11 cellular contexts compared by ENCODE assay signal in the genomic region with DNA sequence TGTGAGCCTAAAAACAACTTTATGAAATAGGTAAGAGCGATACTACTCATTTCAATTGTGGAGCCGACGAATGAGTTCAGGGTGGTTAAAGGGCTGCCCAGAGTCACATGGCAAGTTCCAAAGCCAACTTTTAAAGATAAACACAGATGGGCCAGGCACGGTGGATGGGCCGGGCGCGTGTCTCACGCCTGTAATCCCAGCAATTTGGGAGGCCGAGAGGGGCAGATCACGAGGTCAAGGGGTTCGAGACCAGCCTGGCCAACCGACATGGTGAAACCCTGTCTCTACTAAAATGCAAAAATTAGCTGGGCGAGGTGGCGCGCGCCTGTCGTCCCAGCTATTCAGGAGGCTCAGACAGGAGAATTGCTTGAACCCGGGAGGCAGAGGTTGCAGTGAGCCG. TPM values are rescaled to one million over a fixed set of nuclear protein-coding genes. Genes with fewer than 3 reads are reported as not detected.
DNase-seq lines count a peak whose midpoint lies in the region; ATAC-seq and TF ChIP-seq lines count a peak whose summit lies in the region.
"Had no signal": no experiment of that assay in that cellular context is flagged by ENCODE, and none has a peak within 500 bp of the region (broad histone marks: within the 10 kb centered on the region; RNA-seq: fewer than 3 reads in every experiment).

No MANE protein-coding gene starts in this region.

- H3K4me2 ChIP-seq in HCT116 (ENCODE audit: low read length), result peak overlapping the region; percentile 82

- no peaks in the 10 kb centered on the region for H3K9me2 ChIP-seq in HCT116 (ENCODE audit: insufficient read depth)

- no peak for TF ChIP-seq RAD21 in HCT116 (IDR thresholded peaks at IDR 0.05; ENCODE audit: low read depth)

- H3K4me1 ChIP-seq in ACC112 (ENCODE audit: control insufficient read depth, insufficient read depth, low read length, unreplicated experiment), result peaks cover 12% of the 10 kb centered on the region
- H3K4me1 ChIP-seq in HCT116 (ENCODE audit: control insufficient read depth in 1 of 2, insufficient read depth in 2 of 2, low read length in 2 of 2), result peaks cover 10 to 31% of the 10 kb centered on the region in 2 experiments

- H3K4me3 Mint-ChIP-seq in MCF 10A (ENCODE audit: unreplicated experiment), result peak overlapping the region; percentile 82
- peak overlapping the region; percentile 81 for H3K4me3 Mint-ChIP-seq in mesothelial cell of epicardium

- H3K36me3 Mint-ChIP-seq in MCF 10A (ENCODE audit: insufficient read depth, unreplicated experiment) (no peaks in the 10 kb centered on the region), mesothelial cell of epicardium (no peaks in the 10 kb centered on the region)

- H3K27ac ChIP-seq in ACC112 (ENCODE audit: low read depth, low read length), result no peak overlapping the region
- H3K27ac ChIP-seq in HCT116 (ENCODE audit: low read depth, low read length), result no peak overlapping the region

- ATAC-seq in HCT116, result no peak
- no peak for ATAC-seq in HG03108 (IDR thresholded peaks at IDR 0.05; ENCODE audit: unreplicated experiment)
- ATAC-seq in HG02885 (IDR thresholded peaks at IDR 0.05; ENCODE audit: poor library complexity, unreplicated experiment), result no peak
- no peak for ATAC-seq in HG03045 (IDR thresholded peaks at IDR 0.05; ENCODE audit: unreplicated experiment)

- H3K27me3 Mint-ChIP-seq in MCF 10A (ENCODE audit: insufficient read depth, unreplicated experiment) (no peaks in the 10 kb centered on the region), mesothelial cell of epicardium (ENCODE audit: low read depth) (no peaks in the 10 kb centered on the region)

- H3K9me3 ChIP-seq in HCT116 (ENCODE audit: control insufficient read depth in 1 of 2, insufficient read depth in 1 of 2, low read depth in 1 of 2, low read length in 2 of 2), result no peaks in the 10 kb centered on the region
- H3K9me3 ChIP-seq: MG63, SJSA1 had no signal

- TF ChIP-seq CTCF in HCT116 (IDR thresholded peaks at IDR 0.05 in 2 of 3, conservative IDR thresholded peaks at IDR 0.05 in 1 of 3; ENCODE audit: borderline replicate concordance in 1 of 3, insufficient read depth in 1 of 3, low read depth in 2 of 3, low read length in 2 of 3) (no peak), MCF 10A (IDR thresholded peaks at IDR 0.05; ENCODE audit: unreplicated experiment) (no peak), mesothelial cell of epicardium (IDR thresholded peaks at IDR 0.05; ENCODE audit: unreplicated experiment) (no peak)

- BruUV-seq in HCT116 (replicated peaks; lab: Mats Ljungman, UMichigan) (no TSS peak), MCF 10A (replicated peaks; lab: Mats Ljungman, UMichigan) (no TSS peak)

- H3K27ac Mint-ChIP-seq in MCF 10A (ENCODE audit: low read depth, unreplicated experiment) (peak overlapping the region; percentile 46), mesothelial cell of epicardium (peak overlapping the region; percentile 95)

- H3K4me1 Mint-ChIP-seq in MCF 10A (ENCODE audit: insufficient read depth, unreplicated experiment) (peaks cover 17% of the 10 kb centered on the region), mesothelial cell of epicardium (peaks cover 14% of the 10 kb centered on the region)

- H3K36me3 ChIP-seq in ACC112 (ENCODE audit: insufficient read depth, low read length) (no peaks in the 10 kb centered on the region), HCT116 (ENCODE audit: control insufficient read depth in 1 of 2, insufficient read depth in 2 of 2, low read length in 2 of 2) (no peaks in the 10 kb centered on the region)
- H3K36me3 ChIP-seq: MG63 had no signal

- H2AFZ ChIP-seq in ACC112 (ENCODE audit: low read length, unreplicated experiment), result no peak overlapping the region
- H2AFZ ChIP-seq in HCT116 (ENCODE audit: low read depth, low read length, poor library complexity, severe bottlenecking), result no peak overlapping the region

- POLR2A ChIA-PET in HCT116 (lab: Charles Lee) (no interaction called here), MCF 10A (lab: Yijun Ruan, JAX) (interaction anchor here (0.8 to 3.4 kb wide), 9 partner anchors 61 to 370 kb away, joined by 3 to 41 read pairs (median 4); partner anchors contain the start of gene PTPN13)

- H3K79me2 ChIP-seq in ACC112 (ENCODE audit: control insufficient read depth, insufficient read depth, low read length, unreplicated experiment) (no peaks in the 10 kb centered on the region), HCT116 (ENCODE audit: insufficient read depth, low read length) (no peaks in the 10 kb centered on the region)

- H3K9me3 Mint-ChIP-seq in MCF 10A (ENCODE audit: unreplicated experiment) (no peaks in the 10 kb centered on the region), mesothelial cell of epicardium (no peaks in the 10 kb centered on the region)

- CTCF ChIA-PET in HCT116 (lab: Charles Lee) (interaction anchor here (2.1 to 3.4 kb wide), 2 partner anchors 370 to 397 kb away, joined by 8 to 28 read pairs; no protein-coding TSS in a partner anchor), MCF 10A (lab: Yijun Ruan, JAX) (interaction anchor here (0.6 to 5.3 kb wide), 4 partner anchors 63 to 394 kb away, joined by 3 to 46 read pairs (median 8); no protein-coding TSS in a partner anchor)

- H3K9ac ChIP-seq in HCT116 (ENCODE audit: low read length), result no peak overlapping the region

- no peaks in the 10 kb centered on the region for H4K20me1 ChIP-seq in HCT116 (ENCODE audit: insufficient read depth)

- no peak for DNase-seq in HCT116 (ENCODE audit: low read depth, low spot score)
- no peak for DNase-seq in MCF 10A (ENCODE audit: unreplicated experiment)
- no peak for DNase-seq in mesothelial cell of epicardium (ENCODE audit: low spot score in 2 of 2, unreplicated experiment in 2 of 2)
- no peak for DNase-seq in SKM-1 treated with dmso at 0.1 percent for 144 hours (lab: John Stamatoyannopoulos, UW; ENCODE audit: unreplicated experiment)
- DNase-seq: MG63 had no signal

- TF ChIP-seq POLR2A in HCT116 (IDR thresholded peaks at IDR 0.05; ENCODE audit: borderline replicate concordance, extremely low read depth, insufficient read depth, insufficient read length), result no peak

- RAD21 ChIA-PET in HCT116 (lab: Charles Lee; ENCODE audit: low non-redundant PET in 1 of 2, low total read pairs in 2 of 2, uncharacterized antibody in 2 of 2, unreplicated experiment in 2 of 2), result interaction anchor here in 1 of 2 experiments (0.6 to 0.7 kb wide), 3 partner anchors 27 to 393 kb away, joined by 3 to 4 read pairs (median 4); partner anchors contain the start of gene PTPN13

- H3K27me3 ChIP-seq in ACC112 (ENCODE audit: insufficient read depth, low read length) (no peaks in the 10 kb centered on the region), HCT116 (ENCODE audit: insufficient read depth, low read length) (no peaks in the 10 kb centered on the region)
- H3K27me3 ChIP-seq: MG63, SJSA1 had no signal

- intact Hi-C loops in HCT116 (cut with micrococcal nuclease) (loop anchor here (5.0 to 10.0 kb wide), 3 partner anchors 241 to 1322 kb away; no protein-coding TSS in a partner anchor), MCF 10A (cut with micrococcal nuclease) (loop anchor here (10.0 kb wide), 1 partner anchor 88 kb away; no protein-coding TSS in a partner anchor)

- H3K4me3 ChIP-seq in ACC112 (ENCODE audit: low read depth, low read length), result peak overlapping the region; percentile 90
- H3K4me3 ChIP-seq in HCT116 (replicated peaks in 1 of 2; ENCODE audit: low read depth in 1 of 2, low read length in 2 of 2), result no peak overlapping the region

TF ChIP-seq in HCT116, 20 proteins besides CTCF, POLR2A, EP300 and RAD21:
- TF ChIP-seq EZH2 (IDR thresholded peaks at IDR 0.05) (no peak), SIN3A (IDR thresholded peaks at IDR 0.05; ENCODE audit: low read depth) (no peak)
- TF ChIP-seq, protein P1, sequence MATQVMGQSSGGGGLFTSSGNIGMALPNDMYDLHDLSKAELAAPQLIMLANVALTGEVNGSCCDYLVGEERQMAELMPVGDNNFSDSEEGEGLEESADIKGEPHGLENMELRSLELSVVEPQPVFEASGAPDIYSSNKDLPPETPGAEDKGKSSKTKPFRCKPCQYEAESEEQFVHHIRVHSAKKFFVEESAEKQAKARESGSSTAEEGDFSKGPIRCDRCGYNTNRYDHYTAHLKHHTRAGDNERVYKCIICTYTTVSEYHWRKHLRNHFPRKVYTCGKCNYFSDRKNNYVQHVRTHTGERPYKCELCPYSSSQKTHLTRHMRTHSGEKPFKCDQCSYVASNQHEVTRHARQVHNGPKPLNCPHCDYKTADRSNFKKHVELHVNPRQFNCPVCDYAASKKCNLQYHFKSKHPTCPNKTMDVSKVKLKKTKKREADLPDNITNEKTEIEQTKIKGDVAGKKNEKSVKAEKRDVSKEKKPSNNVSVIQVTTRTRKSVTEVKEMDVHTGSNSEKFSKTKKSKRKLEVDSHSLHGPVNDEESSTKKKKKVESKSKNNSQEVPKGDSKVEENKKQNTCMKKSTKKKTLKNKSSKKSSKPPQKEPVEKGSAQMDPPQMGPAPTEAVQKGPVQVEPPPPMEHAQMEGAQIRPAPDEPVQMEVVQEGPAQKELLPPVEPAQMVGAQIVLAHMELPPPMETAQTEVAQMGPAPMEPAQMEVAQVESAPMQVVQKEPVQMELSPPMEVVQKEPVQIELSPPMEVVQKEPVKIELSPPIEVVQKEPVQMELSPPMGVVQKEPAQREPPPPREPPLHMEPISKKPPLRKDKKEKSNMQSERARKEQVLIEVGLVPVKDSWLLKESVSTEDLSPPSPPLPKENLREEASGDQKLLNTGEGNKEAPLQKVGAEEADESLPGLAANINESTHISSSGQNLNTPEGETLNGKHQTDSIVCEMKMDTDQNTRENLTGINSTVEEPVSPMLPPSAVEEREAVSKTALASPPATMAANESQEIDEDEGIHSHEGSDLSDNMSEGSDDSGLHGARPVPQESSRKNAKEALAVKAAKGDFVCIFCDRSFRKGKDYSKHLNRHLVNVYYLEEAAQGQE (IDR thresholded peaks at IDR 0.05; ENCODE audit: low read depth), result no peak

RNA-seq across cellular contexts. Expression of gene C4orf36, which starts 0.9 kb away (rescaled TPM):
- 1.8 TPM for total RNA-seq in HCT116 (2021; ENCODE audit: unreplicated experiment)
- 1.6 and 1.9 TPM in 2 replicates for polyA plus RNA-seq in HCT116 (2012)
- total RNA-seq in MCF 10A (2022), result 2.9 and 3.5 TPM in 2 replicates
- 0.73 to 1.6 TPM (median 1.5 TPM) in 3 replicates for total RNA-seq in mesothelial cell of epicardium

RNA-seq across cellular contexts. Expression of gene AFF1, which starts 41.7 kb away (rescaled TPM):
- total RNA-seq in HCT116 (2021; ENCODE audit: unreplicated experiment) (43.1 TPM), MCF 10A (2022) (56.2 and 61.9 TPM in 2 replicates), mesothelial cell of epicardium (18.2 to 20.0 TPM (median 18.6 TPM) in 3 replicates)
- polyA plus RNA-seq in HCT116 (2012), result 7.5 and 8.8 TPM in 2 replicates

RNA-seq across cellular contexts. Expression of gene SLC10A6, which starts 44.0 kb away (rescaled TPM):
- total RNA-seq in HCT116 (2021; ENCODE audit: unreplicated experiment) (not detected), MCF 10A (2022) (not detected in 2 replicates), mesothelial cell of epicardium (not detected in 3 replicates)
- polyA plus RNA-seq in HCT116 (2012), result 0.04 TPM in 1 of 2 replicates, not detected in the other
- total RNA-seq: kidney epithelial cell had no signal
